ENCODE assay signal across 1 cellular context in the genomic region with DNA sequence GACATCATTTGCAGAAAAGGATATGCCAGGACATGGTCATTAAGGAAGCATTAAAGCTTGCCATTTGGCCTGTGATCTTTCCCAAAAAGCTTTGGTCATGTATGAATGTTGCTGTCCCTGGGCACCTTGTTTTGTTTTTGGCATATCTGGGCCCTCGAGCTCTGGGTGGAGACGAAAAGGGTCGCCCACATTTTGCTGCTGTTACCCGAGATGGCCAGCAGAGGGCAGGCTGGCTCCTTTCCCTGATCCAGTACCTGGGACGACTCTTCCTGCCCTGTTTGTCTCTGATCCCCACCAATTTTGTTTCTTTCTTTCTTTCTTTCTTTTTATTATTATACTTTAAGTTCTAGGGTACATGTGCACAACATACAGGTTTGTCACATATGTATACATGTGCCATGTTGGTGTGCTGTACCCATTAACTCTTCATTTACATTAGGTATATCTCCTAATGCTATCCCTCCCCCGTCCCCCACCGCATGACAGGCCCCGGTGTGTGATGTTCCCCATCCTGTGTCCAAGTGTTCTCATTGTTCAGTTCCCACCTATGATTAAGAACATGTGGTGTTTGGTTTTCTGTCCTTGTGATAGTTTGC.
TF ChIP-seq lines count a peak whose summit lies in the region.

No MANE protein-coding gene starts in this region.

TF ChIP-seq in GM12878, 131 proteins besides CTCF, POLR2A, EP300 and RAD21:
- TF ChIP-seq CREB1 (IDR thresholded peaks at IDR 0.05; ENCODE audit: low read depth) (0 out of 2 replicates have a peak, but pooled peaks have one; percentile 18), SMC3 (IDR thresholded peaks at IDR 0.05; ENCODE audit: borderline replicate concordance, low read length) (peak; percentile 70; the same call in 1 of the 2 replicates), IKZF2 (IDR thresholded peaks at IDR 0.05) (peak; percentile 46 to 47; a peak in 3 of 4 replicates), YY1 (IDR thresholded peaks at IDR 0.05; ENCODE audit: low read depth, low read length) (peak; percentile 54), HDGF (IDR thresholded peaks at IDR 0.05) (0 out of 2 replicates have a peak, but pooled peaks have one; percentile 59)
